ENCODE assay signal across 1 cellular context in the genomic region with DNA sequence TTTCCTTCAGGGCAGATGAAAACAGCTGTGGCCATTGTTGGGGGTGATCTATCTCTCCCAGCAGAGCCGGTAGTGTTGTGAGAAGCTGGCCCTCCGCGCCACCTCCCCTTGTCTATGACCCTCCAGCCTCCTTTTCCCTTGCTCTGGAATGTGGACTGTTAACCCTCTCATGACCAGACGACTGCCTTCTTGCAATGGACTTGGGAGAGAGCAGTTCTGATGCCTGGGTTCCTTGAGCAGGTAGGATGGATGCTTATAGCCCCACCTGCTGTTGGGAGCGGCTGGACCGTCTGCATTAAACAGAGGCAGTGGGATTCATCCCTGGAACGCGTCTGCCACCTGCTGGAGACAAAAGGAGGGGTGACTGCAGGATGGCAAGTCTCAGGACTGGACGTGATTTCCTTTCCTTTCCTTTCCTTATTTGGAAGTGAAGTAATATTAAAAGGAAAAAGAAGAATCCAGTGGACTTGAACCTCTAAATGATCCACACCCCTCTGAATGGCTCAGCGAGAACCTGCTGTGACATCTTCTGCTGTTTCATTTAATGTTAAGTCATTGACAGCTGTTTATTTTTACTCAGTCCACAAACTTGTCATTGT.
A peak's percentile ranks its signal among the peaks of the same experiment; 100 is the strongest.
TF ChIP-seq lines count a peak whose summit lies in the region.

No MANE protein-coding gene starts in this region.

TF ChIP-seq in HepG2, 621 proteins besides CTCF, POLR2A, EP300 and RAD21 (continues in another document):
- TF ChIP-seq FOXJ3 (CRISPR knock-in tag; IDR thresholded peaks at IDR 0.05; ENCODE audit: borderline replicate concordance) (no peak), RAD51 (IDR thresholded peaks at IDR 0.05; ENCODE audit: borderline replicate concordance) (no peak), SOX13 (IDR thresholded peaks at IDR 0.05) (no peak), SOX13 (CRISPR knock-in tag; conservative IDR thresholded peaks at IDR 0.05 in 1 of 2, IDR thresholded peaks at IDR 0.05 in 1 of 2) (peak in 1 of 2 experiments; percentile 43; a peak in 1 of 4 replicates), ZNF333 (CRISPR knock-in tag; IDR thresholded peaks at IDR 0.05; ENCODE audit: borderline replicate concordance) (no peak), HOXA5 (CRISPR knock-in tag; IDR thresholded peaks at IDR 0.05) (no peak), ISX (CRISPR knock-in tag; conservative IDR thresholded peaks at IDR 0.05) (no peak), ZNF264 (CRISPR knock-in tag; IDR thresholded peaks at IDR 0.05) (no peak), ZNF207 (IDR thresholded peaks at IDR 0.05; ENCODE audit: borderline replicate concordance) (no peak), IKZF1 (IDR thresholded peaks at IDR 0.05) (no peak), ZNF678 (CRISPR knock-in tag; IDR thresholded peaks at IDR 0.05) (no peak), KLF9 (CRISPR knock-in tag; IDR thresholded peaks at IDR 0.05; ENCODE audit: low read depth) (0 out of 2 replicates have a peak, but pooled peaks have one; percentile 54), ZNF138 (CRISPR knock-in tag; IDR thresholded peaks at IDR 0.05; ENCODE audit: low read depth) (0 out of 2 replicates have a peak, but pooled peaks have one; percentile 31), ZNF616 (CRISPR knock-in tag; IDR thresholded peaks at IDR 0.05; ENCODE audit: low read depth) (no peak), ZNF337 (CRISPR knock-in tag; IDR thresholded peaks at IDR 0.05; ENCODE audit: borderline replicate concordance, low read depth) (no peak), KDM6A (CRISPR knock-in tag; IDR thresholded peaks at IDR 0.05; ENCODE audit: low read depth) (no peak), SYNCRIP (IDR thresholded peaks at IDR 0.05; ENCODE audit: insufficient read depth, low read depth, low read length) (no peak), ONECUT2 (CRISPR knock-in tag; IDR thresholded peaks at IDR 0.05) (no peak), NFKB2 (CRISPR knock-in tag; IDR thresholded peaks at IDR 0.05; ENCODE audit: borderline replicate concordance) (no peak), HNRNPK (IDR thresholded peaks at IDR 0.05; ENCODE audit: low read depth, low read length, poor library complexity, severe bottlenecking) (no peak), ZNF782 (CRISPR knock-in tag; IDR thresholded peaks at IDR 0.05; ENCODE audit: borderline replicate concordance) (no peak), NR2F1 (CRISPR knock-in tag; IDR thresholded peaks at IDR 0.05) (no peak), ZNF17 (CRISPR knock-in tag; IDR thresholded peaks at IDR 0.05) (no peak), ZNF441 (CRISPR knock-in tag; IDR thresholded peaks at IDR 0.05; ENCODE audit: borderline replicate concordance) (no peak), ZNF3 (CRISPR knock-in tag; IDR thresholded peaks at IDR 0.05) (no peak), KDM2A (CRISPR knock-in tag; IDR thresholded peaks at IDR 0.05; ENCODE audit: borderline replicate concordance, low read depth) (peak; percentile 93)
- TF ChIP-seq, protein P1, sequence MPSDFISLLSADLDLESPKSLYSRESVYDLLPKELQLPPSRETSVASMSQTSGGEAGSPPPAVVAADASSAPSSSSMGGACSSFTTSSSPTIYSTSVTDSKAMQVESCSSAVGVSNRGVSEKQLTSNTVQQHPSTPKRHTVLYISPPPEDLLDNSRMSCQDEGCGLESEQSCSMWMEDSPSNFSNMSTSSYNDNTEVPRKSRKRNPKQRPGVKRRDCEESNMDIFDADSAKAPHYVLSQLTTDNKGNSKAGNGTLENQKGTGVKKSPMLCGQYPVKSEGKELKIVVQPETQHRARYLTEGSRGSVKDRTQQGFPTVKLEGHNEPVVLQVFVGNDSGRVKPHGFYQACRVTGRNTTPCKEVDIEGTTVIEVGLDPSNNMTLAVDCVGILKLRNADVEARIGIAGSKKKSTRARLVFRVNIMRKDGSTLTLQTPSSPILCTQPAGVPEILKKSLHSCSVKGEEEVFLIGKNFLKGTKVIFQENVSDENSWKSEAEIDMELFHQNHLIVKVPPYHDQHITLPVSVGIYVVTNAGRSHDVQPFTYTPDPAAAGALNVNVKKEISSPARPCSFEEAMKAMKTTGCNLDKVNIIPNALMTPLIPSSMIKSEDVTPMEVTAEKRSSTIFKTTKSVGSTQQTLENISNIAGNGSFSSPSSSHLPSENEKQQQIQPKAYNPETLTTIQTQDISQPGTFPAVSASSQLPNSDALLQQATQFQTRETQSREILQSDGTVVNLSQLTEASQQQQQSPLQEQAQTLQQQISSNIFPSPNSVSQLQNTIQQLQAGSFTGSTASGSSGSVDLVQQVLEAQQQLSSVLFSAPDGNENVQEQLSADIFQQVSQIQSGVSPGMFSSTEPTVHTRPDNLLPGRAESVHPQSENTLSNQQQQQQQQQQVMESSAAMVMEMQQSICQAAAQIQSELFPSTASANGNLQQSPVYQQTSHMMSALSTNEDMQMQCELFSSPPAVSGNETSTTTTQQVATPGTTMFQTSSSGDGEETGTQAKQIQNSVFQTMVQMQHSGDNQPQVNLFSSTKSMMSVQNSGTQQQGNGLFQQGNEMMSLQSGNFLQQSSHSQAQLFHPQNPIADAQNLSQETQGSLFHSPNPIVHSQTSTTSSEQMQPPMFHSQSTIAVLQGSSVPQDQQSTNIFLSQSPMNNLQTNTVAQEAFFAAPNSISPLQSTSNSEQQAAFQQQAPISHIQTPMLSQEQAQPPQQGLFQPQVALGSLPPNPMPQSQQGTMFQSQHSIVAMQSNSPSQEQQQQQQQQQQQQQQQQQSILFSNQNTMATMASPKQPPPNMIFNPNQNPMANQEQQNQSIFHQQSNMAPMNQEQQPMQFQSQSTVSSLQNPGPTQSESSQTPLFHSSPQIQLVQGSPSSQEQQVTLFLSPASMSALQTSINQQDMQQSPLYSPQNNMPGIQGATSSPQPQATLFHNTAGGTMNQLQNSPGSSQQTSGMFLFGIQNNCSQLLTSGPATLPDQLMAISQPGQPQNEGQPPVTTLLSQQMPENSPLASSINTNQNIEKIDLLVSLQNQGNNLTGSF (CRISPR knock-in tag; IDR thresholded peaks at IDR 0.05): no peak
- TF ChIP-seq, protein P2, sequence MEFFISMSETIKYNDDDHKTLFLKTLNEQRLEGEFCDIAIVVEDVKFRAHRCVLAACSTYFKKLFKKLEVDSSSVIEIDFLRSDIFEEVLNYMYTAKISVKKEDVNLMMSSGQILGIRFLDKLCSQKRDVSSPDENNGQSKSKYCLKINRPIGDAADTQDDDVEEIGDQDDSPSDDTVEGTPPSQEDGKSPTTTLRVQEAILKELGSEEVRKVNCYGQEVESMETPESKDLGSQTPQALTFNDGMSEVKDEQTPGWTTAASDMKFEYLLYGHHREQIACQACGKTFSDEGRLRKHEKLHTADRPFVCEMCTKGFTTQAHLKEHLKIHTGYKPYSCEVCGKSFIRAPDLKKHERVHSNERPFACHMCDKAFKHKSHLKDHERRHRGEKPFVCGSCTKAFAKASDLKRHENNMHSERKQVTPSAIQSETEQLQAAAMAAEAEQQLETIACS (CRISPR knock-in tag; IDR thresholded peaks at IDR 0.05): no peak
- TF ChIP-seq, protein P3, sequence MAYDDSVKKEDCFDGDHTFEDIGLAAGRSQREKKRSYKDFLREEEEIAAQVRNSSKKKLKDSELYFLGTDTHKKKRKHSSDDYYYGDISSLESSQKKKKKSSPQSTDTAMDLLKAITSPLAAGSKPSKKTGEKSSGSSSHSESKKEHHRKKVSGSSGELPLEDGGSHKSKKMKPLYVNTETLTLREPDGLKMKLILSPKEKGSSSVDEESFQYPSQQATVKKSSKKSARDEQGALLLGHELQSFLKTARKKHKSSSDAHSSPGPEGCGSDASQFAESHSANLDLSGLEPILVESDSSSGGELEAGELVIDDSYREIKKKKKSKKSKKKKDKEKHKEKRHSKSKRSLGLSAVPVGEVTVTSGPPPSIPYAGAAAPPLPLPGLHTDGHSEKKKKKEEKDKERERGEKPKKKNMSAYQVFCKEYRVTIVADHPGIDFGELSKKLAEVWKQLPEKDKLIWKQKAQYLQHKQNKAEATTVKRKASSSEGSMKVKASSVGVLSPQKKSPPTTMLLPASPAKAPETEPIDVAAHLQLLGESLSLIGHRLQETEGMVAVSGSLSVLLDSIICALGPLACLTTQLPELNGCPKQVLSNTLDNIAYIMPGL (CRISPR knock-in tag; IDR thresholded peaks at IDR 0.05; ENCODE audit: borderline replicate concordance in 1 of 2, low read depth in 1 of 2): peak; percentile 88 to 96; a peak in 3 of 4 replicates
- TF ChIP-seq, protein P4, sequence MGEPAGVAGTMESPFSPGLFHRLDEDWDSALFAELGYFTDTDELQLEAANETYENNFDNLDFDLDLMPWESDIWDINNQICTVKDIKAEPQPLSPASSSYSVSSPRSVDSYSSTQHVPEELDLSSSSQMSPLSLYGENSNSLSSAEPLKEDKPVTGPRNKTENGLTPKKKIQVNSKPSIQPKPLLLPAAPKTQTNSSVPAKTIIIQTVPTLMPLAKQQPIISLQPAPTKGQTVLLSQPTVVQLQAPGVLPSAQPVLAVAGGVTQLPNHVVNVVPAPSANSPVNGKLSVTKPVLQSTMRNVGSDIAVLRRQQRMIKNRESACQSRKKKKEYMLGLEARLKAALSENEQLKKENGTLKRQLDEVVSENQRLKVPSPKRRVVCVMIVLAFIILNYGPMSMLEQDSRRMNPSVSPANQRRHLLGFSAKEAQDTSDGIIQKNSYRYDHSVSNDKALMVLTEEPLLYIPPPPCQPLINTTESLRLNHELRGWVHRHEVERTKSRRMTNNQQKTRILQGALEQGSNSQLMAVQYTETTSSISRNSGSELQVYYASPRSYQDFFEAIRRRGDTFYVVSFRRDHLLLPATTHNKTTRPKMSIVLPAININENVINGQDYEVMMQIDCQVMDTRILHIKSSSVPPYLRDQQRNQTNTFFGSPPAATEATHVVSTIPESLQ (CRISPR knock-in tag; conservative IDR thresholded peaks at IDR 0.05): peak; percentile 87; the same call in 1 of the 2 replicates
- TF ChIP-seq, protein P5, sequence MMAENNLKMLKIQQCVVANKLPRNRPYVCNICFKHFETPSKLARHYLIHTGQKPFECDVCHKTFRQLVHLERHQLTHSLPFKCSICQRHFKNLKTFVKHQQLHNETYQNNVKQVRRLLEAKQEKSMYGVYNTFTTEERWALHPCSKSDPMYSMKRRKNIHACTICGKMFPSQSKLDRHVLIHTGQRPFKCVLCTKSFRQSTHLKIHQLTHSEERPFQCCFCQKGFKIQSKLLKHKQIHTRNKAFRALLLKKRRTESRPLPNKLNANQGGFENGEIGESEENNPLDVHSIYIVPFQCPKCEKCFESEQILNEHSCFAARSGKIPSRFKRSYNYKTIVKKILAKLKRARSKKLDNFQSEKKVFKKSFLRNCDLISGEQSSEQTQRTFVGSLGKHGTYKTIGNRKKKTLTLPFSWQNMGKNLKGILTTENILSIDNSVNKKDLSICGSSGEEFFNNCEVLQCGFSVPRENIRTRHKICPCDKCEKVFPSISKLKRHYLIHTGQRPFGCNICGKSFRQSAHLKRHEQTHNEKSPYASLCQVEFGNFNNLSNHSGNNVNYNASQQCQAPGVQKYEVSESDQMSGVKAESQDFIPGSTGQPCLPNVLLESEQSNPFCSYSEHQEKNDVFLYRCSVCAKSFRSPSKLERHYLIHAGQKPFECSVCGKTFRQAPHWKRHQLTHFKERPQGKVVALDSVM (CRISPR knock-in tag; IDR thresholded peaks at IDR 0.05): no peak
- TF ChIP-seq, protein P6, sequence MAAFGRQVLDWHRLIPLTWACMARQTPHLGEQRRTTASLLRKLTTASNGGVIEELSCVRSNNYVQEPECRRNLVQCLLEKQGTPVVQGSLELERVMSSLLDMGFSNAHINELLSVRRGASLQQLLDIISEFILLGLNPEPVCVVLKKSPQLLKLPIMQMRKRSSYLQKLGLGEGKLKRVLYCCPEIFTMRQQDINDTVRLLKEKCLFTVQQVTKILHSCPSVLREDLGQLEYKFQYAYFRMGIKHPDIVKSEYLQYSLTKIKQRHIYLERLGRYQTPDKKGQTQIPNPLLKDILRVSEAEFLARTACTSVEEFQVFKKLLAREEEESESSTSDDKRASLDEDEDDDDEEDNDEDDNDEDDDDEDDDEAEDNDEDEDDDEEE (CRISPR knock-in tag; IDR thresholded peaks at IDR 0.05): no peak
- TF ChIP-seq, protein P7, sequence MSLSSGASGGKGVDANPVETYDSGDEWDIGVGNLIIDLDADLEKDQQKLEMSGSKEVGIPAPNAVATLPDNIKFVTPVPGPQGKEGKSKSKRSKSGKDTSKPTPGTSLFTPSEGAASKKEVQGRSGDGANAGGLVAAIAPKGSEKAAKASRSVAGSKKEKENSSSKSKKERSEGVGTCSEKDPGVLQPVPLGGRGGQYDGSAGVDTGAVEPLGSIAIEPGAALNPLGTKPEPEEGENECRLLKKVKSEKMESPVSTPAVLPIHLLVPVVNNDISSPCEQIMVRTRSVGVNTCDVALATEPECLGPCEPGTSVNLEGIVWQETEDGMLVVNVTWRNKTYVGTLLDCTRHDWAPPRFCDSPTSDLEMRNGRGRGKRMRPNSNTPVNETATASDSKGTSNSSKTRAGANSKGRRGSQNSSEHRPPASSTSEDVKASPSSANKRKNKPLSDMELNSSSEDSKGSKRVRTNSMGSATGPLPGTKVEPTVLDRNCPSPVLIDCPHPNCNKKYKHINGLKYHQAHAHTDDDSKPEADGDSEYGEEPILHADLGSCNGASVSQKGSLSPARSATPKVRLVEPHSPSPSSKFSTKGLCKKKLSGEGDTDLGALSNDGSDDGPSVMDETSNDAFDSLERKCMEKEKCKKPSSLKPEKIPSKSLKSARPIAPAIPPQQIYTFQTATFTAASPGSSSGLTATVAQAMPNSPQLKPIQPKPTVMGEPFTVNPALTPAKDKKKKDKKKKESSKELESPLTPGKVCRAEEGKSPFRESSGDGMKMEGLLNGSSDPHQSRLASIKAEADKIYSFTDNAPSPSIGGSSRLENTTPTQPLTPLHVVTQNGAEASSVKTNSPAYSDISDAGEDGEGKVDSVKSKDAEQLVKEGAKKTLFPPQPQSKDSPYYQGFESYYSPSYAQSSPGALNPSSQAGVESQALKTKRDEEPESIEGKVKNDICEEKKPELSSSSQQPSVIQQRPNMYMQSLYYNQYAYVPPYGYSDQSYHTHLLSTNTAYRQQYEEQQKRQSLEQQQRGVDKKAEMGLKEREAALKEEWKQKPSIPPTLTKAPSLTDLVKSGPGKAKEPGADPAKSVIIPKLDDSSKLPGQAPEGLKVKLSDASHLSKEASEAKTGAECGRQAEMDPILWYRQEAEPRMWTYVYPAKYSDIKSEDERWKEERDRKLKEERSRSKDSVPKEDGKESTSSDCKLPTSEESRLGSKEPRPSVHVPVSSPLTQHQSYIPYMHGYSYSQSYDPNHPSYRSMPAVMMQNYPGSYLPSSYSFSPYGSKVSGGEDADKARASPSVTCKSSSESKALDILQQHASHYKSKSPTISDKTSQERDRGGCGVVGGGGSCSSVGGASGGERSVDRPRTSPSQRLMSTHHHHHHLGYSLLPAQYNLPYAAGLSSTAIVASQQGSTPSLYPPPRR (CRISPR knock-in tag; IDR thresholded peaks at IDR 0.05; ENCODE audit: borderline replicate concordance): no peak
- TF ChIP-seq, protein P8, sequence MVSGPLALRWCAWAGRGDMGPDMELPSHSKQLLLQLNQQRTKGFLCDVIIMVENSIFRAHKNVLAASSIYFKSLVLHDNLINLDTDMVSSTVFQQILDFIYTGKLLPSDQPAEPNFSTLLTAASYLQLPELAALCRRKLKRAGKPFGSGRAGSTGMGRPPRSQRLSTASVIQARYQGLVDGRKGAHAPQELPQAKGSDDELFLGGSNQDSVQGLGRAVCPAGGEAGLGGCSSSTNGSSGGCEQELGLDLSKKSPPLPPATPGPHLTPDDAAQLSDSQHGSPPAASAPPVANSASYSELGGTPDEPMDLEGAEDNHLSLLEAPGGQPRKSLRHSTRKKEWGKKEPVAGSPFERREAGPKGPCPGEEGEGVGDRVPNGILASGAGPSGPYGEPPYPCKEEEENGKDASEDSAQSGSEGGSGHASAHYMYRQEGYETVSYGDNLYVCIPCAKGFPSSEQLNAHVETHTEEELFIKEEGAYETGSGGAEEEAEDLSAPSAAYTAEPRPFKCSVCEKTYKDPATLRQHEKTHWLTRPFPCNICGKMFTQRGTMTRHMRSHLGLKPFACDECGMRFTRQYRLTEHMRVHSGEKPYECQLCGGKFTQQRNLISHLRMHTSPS (CRISPR knock-in tag; IDR thresholded peaks at IDR 0.05; ENCODE audit: low read depth): no peak
